In the genomic region with DNA sequence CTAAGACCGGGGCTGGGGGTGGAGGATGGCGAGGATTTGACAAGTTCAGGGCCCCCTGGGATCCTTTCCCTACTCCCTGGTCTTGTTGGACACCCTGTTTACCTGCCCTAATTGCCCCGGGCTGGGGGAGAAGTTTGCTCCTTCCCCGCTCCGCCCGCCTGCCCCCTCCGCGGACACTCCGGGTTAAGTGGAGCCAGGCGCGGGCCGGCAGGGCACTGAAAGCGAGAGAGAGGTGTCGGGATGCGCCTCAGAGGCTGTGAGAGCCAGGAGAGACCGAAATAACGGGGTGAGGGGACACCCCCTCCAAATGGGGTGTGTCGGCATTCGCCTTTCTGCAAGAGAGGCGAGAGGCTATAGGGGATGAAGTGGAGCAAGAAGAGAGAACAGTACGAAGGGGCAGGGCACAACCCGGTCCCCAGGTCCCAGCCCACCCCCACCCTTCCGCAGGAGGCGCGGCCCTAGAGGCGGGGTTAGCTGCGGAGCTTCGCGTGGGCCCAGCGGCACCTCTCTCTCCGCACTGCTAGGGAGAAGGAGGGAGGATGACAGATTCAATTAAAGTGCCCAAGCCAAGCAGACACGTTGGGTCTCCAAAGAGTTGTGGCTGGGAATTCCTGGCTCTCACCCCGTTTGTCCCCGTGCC, we compare ENCODE assay signal across 10 cellular contexts. TPM values are rescaled to one million over a fixed set of nuclear protein-coding genes. Genes with fewer than 3 reads are reported as not detected.
DNase-seq lines count a peak whose midpoint lies in the region; ATAC-seq and TF ChIP-seq lines count a peak whose summit lies in the region.
"Had no signal": no experiment of that assay in that cellular context is flagged by ENCODE, and none has a peak within 500 bp of the region (broad histone marks: within the 10 kb centered on the region; RNA-seq: fewer than 3 reads in every experiment).

No MANE protein-coding gene starts in this region.

- H3K36me3 Mint-ChIP-seq in T-helper 2 cell treated with Interferon-gamma antibody and Interleukin-4, amounts not matched to agents 5 μg/mL and 100 μg/mL, for 36 hours (ENCODE audit: low read depth): peaks cover 2% of the 10 kb centered on the region

- H3K4me3 ChIP-seq in Panc1 (ENCODE audit: low read depth in 2 of 2, low read length in 2 of 2) (peak overlapping the region; percentile 28 to 53), esophagus (ENCODE audit: low read depth in 1 of 2, low read length in 2 of 2) (peak overlapping the region; percentile 32 to 72), skin epidermis (peak overlapping the region; percentile 2 to 62 (median 20)), body of pancreas (no peak overlapping the region)
- H3K4me3 ChIP-seq: HAP-1 had no signal

- TF ChIP-seq POLR2A in body of pancreas (IDR thresholded peaks at IDR 0.05): no peak

- H3K27ac ChIP-seq in Panc1 (ENCODE audit: low read length) (no peak overlapping the region), esophagus (ENCODE audit: low read depth in 2 of 2, low read length in 1 of 2) (peak overlapping the region; percentile 85 to 96), skin epidermis (peak overlapping the region in 17 of 21 experiments; percentile 40 to 91 (median 80)), body of pancreas (no peak overlapping the region)

- WGBS in esophagus, 2 donors: 2 to 4% methylated on average over 32 to 34 of the region's 34 CpGs
- 10 to 13% methylated on average over 26 to 34 of the region's 34 CpGs for WGBS in body of pancreas, 2 donors

- H3K27ac Mint-ChIP-seq in T-helper 2 cell treated with Interferon-gamma antibody and Interleukin-4, amounts not matched to agents 5 μg/mL and 100 μg/mL, for 36 hours: no peak overlapping the region

- H3K4me1 ChIP-seq in Panc1 (ENCODE audit: control insufficient read depth, insufficient read depth, low read length) (peaks cover 21% of the 10 kb centered on the region), esophagus (ENCODE audit: control insufficient read depth in 2 of 2, insufficient read depth in 2 of 2, low read length in 1 of 2) (peaks cover 3 to 46% of the 10 kb centered on the region in 2 donors), body of pancreas (peaks cover 67% of the 10 kb centered on the region)

- H3K27me3 ChIP-seq in Panc1 (ENCODE audit: control insufficient read depth, insufficient read depth, low read length) (peaks cover 9% of the 10 kb centered on the region), esophagus (ENCODE audit: control insufficient read depth in 1 of 2, insufficient read depth in 2 of 2, low read length in 2 of 2) (peaks cover 0 to 3% of the 10 kb centered on the region in 2 donors), body of pancreas (peaks cover 4 to 44% of the 10 kb centered on the region in 2 donors)

- intact Hi-C loops in Panc1 (cut with micrococcal nuclease; ENCODE audit: unreplicated experiment): no loop called here
- intact Hi-C loops in body of pancreas (cut with DNase I): no loop called here

- ATAC-seq in Panc1: no peak
- ATAC-seq in GM21423 (IDR thresholded peaks at IDR 0.05; ENCODE audit: unreplicated experiment): no peak
- ATAC-seq in body of pancreas: no peak
- no peak for ATAC-seq in GM19395 (IDR thresholded peaks at IDR 0.05; ENCODE audit: unreplicated experiment)

- BruUV-seq in Panc1 (replicated peaks; lab: Mats Ljungman, UMichigan): no TSS peak

- TF ChIP-seq CTCF in Panc1 (IDR thresholded peaks at IDR 0.05): no peak
- no peak for TF ChIP-seq CTCF in body of pancreas (IDR thresholded peaks at IDR 0.05)

- no peak for DNase-seq in T-helper 2 cell treated with Interferon-gamma antibody and Interleukin-4, amounts not matched to agents 5 μg/mL and 100 μg/mL, for 36 hours (ENCODE audit: low spot score)
- DNase-seq in T-helper 2 cell (no peak), Panc1 (ENCODE audit: low read depth, low spot score) (no peak), body of pancreas (no peak)

- H3K27me3 Mint-ChIP-seq in T-helper 2 cell treated with Interferon-gamma antibody and Interleukin-4, amounts not matched to agents 5 μg/mL and 100 μg/mL, for 36 hours (ENCODE audit: low read depth): peaks cover 52% of the 10 kb centered on the region

- no peaks in the 10 kb centered on the region; the same call in 1 of the 2 replicates for H3K36me3 ChIP-seq in Panc1 (ENCODE audit: control insufficient read depth, insufficient read depth, low read length)
- H3K36me3 ChIP-seq in esophagus (ENCODE audit: control insufficient read depth in 2 of 2, insufficient read depth in 2 of 2, low read length in 1 of 2): peaks cover 0 to 2% of the 10 kb centered on the region in 2 donors
- no peaks in the 10 kb centered on the region for H3K36me3 ChIP-seq in body of pancreas (replicated peaks in 1 of 2; ENCODE audit: insufficient read depth in 1 of 2, low read depth in 2 of 2)
- H3K36me3 ChIP-seq: HAP-1 had no signal

- in situ Hi-C loops in Panc1 (cut with HindIII; ENCODE audit: low pct_unique_long_range_greater_than_20kb, low sequenced_read_pairs): no loop called here

- H3K9me3 ChIP-seq in Panc1 (ENCODE audit: control insufficient read depth, insufficient read depth, low read depth, low read length): no peaks in the 10 kb centered on the region
- H3K9me3 ChIP-seq in esophagus (ENCODE audit: control insufficient read depth in 2 of 2, insufficient read depth in 1 of 2, low read depth in 1 of 2, low read length in 1 of 2): no peaks in the 10 kb centered on the region
- no peaks in the 10 kb centered on the region for H3K9me3 ChIP-seq in body of pancreas
- H3K9me3 ChIP-seq: HAP-1 had no signal

- H3K4me3 Mint-ChIP-seq in T-helper 2 cell treated with Interferon-gamma antibody and Interleukin-4, amounts not matched to agents 5 μg/mL and 100 μg/mL, for 36 hours: peak overlapping the region; percentile 47

- no peaks in the 10 kb centered on the region for H3K9me3 Mint-ChIP-seq in T-helper 2 cell treated with Interferon-gamma antibody and Interleukin-4, amounts not matched to agents 5 μg/mL and 100 μg/mL, for 36 hours

- CTCF ChIA-PET in Panc1 (lab: Charles Lee): interaction anchor here (0.6 kb wide), 2 partner anchors 13 to 124 kb away, joined by 6 to 7 read pairs; no protein-coding TSS in a partner anchor

- peaks cover 39% of the 10 kb centered on the region for H3K4me1 Mint-ChIP-seq in T-helper 2 cell treated with Interferon-gamma antibody and Interleukin-4, amounts not matched to agents 5 μg/mL and 100 μg/mL, for 36 hours (ENCODE audit: low read depth)

- POLR2A ChIA-PET in Panc1 (lab: Charles Lee): interaction anchor here (0.6 kb wide), 2 partner anchors 90 to 145 kb away, joined by 4 to 9 read pairs; no protein-coding TSS in a partner anchor

RNA-seq across cellular contexts. Expression of a gene that starts 3.8 kb away (rescaled TPM):
- total RNA-seq in Panc1 (2021; ENCODE audit: unreplicated experiment) (2.3 TPM), body of pancreas (1 to 10 TPM in 1 of 2 donors, not detected in 1; 1.8 TPM)
- polyA plus RNA-seq in Panc1 (2012; ENCODE audit: insufficient read length): 6.0 TPM
- polyA plus RNA-seq in esophagus: 10 to 100 TPM; 16.3 to 21.7 TPM

RNA-seq across cellular contexts. Expression of a gene that starts 18.9 kb away (rescaled TPM):
- total RNA-seq in Panc1 (2021; ENCODE audit: unreplicated experiment): 8.0 TPM
- 6.9 TPM for polyA plus RNA-seq in Panc1 (2012; ENCODE audit: insufficient read length)
- polyA plus RNA-seq in esophagus: 10 to 100 TPM; 14.7 to 16.2 TPM
- total RNA-seq in body of pancreas: 1 to 10 TPM; 4.7 to 5.6 TPM

RNA-seq across cellular contexts. Expression of a gene that starts 31.3 kb away (rescaled TPM):
- total RNA-seq in Panc1 (2021; ENCODE audit: unreplicated experiment) (41.7 TPM), body of pancreas (10 to 100 TPM; 37.2 to 48.5 TPM)
- polyA plus RNA-seq in Panc1 (2012; ENCODE audit: insufficient read length): 45.7 TPM
- 100 to 1,000 TPM; 122 to 222 TPM for polyA plus RNA-seq in esophagus

RNA-seq across cellular contexts. Expression of a gene that starts 45.3 kb away (rescaled TPM):
- total RNA-seq in Panc1 (2021; ENCODE audit: unreplicated experiment): 23.8 TPM
- polyA plus RNA-seq in Panc1 (2012; ENCODE audit: insufficient read length): 37.9 TPM
- polyA plus RNA-seq in esophagus: 10 to 100 TPM; 32.9 to 48.1 TPM
- 10 to 100 TPM; 10.5 to 20.2 TPM for total RNA-seq in body of pancreas

RNA-seq across cellular contexts. Expression of a gene that starts 48.8 kb away (rescaled TPM):
- total RNA-seq in Panc1 (2021; ENCODE audit: unreplicated experiment) (not detected), body of pancreas (not detected)
- not detected for polyA plus RNA-seq in Panc1 (2012; ENCODE audit: insufficient read length)
- polyA plus RNA-seq in esophagus: under 1 TPM; 0.14 to 0.29 TPM
- polyA plus RNA-seq: BJ had no signal

Comparison
In these comparisons a context has a peak if more than half of its experiments do, and no peak if none do; other contexts are left out.
1. H3K27ac ChIP-seq: peak in esophagus (2 of 2) and skin epidermis (17 of 21); none in Panc1 (single experiment) and body of pancreas (0 of 4).
2. H3K4me3 ChIP-seq: peak in Panc1 (2 of 2), esophagus (2 of 2) and skin epidermis (7 of 7); none in body of pancreas (0 of 2).